Comparison of ENCODE assay signal across 17 cellular contexts in the genomic region with DNA sequence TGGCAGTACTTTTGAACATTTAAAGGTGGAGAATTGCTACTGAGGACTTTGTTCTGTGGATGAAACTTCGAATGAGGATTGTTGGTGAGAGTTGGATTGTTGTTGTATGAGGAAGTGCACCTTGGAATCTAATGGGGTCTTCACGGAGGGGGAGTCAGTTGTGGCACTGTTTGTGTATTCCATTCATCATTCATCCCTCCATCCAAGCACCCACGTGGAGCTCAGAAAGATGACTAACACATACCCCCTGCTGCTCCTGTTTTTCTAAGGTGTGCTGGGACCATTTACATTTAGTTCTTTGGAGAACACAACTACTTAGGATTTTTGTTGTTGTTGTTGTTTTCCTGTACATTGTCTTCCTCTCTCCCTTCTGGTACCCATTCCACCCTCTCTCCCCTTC.
DNase-seq lines count a peak whose midpoint lies in the region; ATAC-seq and TF ChIP-seq lines count a peak whose summit lies in the region.
"Had no signal": no experiment of that assay in that cellular context is flagged by ENCODE, and none has a peak within 500 bp of the region (broad histone marks: within the 10 kb centered on the region; RNA-seq: fewer than 3 reads in every experiment).

No MANE protein-coding gene starts in this region.

- H2BK12ac ChIP-seq in mesenchymal stem cell (ENCODE audit: low read length in 2 of 2), result no peak overlapping the region

- H4K91ac ChIP-seq in mesenchymal stem cell (ENCODE audit: low read length), result no peak overlapping the region

- H2AFZ ChIP-seq in mesenchymal stem cell (ENCODE audit: low read depth, low read length), result no peak overlapping the region

- H3K4me3 ChIP-seq in cardiac muscle cell (no peak overlapping the region), Panc1 (ENCODE audit: low read depth in 2 of 2, low read length in 2 of 2) (no peak overlapping the region), mesenchymal stem cell (ENCODE audit: insufficient read depth in 1 of 2, low read depth in 1 of 2, low read length in 2 of 2) (no peak overlapping the region)
- H3K4me3 ChIP-seq: SJSA1 had no signal

- no peak overlapping the region for H3K4ac ChIP-seq in mesenchymal stem cell (ENCODE audit: low read depth in 1 of 2, low read length in 2 of 2)

- H3K27me3 ChIP-seq in cardiac muscle cell, result no peaks in the 10 kb centered on the region
- H3K27me3 ChIP-seq in Panc1 (ENCODE audit: control insufficient read depth, insufficient read depth, low read length), result no peaks in the 10 kb centered on the region
- no peaks in the 10 kb centered on the region for H3K27me3 ChIP-seq in mesenchymal stem cell (ENCODE audit: control insufficient read depth in 1 of 2, insufficient read depth in 1 of 2, low read length in 2 of 2)
- H3K27me3 ChIP-seq: SJSA1 had no signal

- peak overlapping the region; percentile 44 for H2AK5ac ChIP-seq in mesenchymal stem cell (ENCODE audit: low read length, severe bottlenecking)

- H3K79me1 ChIP-seq in mesenchymal stem cell (replicated peaks; ENCODE audit: low read length, poor library complexity, severe bottlenecking), result peaks cover 39% of the 10 kb centered on the region

- H3K9me3 ChIP-seq in cardiac muscle cell (ENCODE audit: low read depth), result no peaks in the 10 kb centered on the region
- H3K9me3 ChIP-seq in Panc1 (ENCODE audit: control insufficient read depth, insufficient read depth, low read depth, low read length), result no peaks in the 10 kb centered on the region
- H3K9me3 ChIP-seq in mesenchymal stem cell (ENCODE audit: control insufficient read depth, low read length), result no peaks in the 10 kb centered on the region
- H3K9me3 ChIP-seq: SJSA1 had no signal

- no peak overlapping the region for H3K23ac ChIP-seq in mesenchymal stem cell (ENCODE audit: low read length in 2 of 2)

- no peak for DNase-seq in cardiac muscle cell (ENCODE audit: low read depth in 1 of 2, low spot score in 1 of 2)
- DNase-seq in cardiac septum (ENCODE audit: low spot score), result no peak
- DNase-seq in Panc1 (ENCODE audit: low read depth, low spot score), result no peak
- DNase-seq in mesenchymal stem cell, result no peak
- no peak for DNase-seq in NCI-H524 treated with DMSO at 0.1 percent for 48 hours (lab: John Stamatoyannopoulos, UW)
- DNase-seq in DMS153 (lab: John Stamatoyannopoulos, UW), result no peak
- DNase-seq: DMS 273 treated with DMSO at 0.1 percent for 48 hours, H7, NCI-H1417 treated with DMSO at 0.1 percent for 48 hours, NCI-H1930, NCI-H446, NCI-H748 treated with DMSO at 0.1 percent for 48 hours had no signal

- no peak overlapping the region for H3K4me2 ChIP-seq in mesenchymal stem cell (ENCODE audit: low read length, poor library complexity, severe bottlenecking)

- no peak overlapping the region for H3K18ac ChIP-seq in mesenchymal stem cell (ENCODE audit: low read depth in 1 of 2, low read length in 2 of 2)

- no peak overlapping the region for H4K8ac ChIP-seq in mesenchymal stem cell (ENCODE audit: low read length)

- WGBS in mesenchymal stem cell, result no CpG with 5 or more reads among the region's 3 CpGs

- ATAC-seq in Panc1 (peak; percentile 39; the same call in 1 of the 2 replicates), GM21526 (IDR thresholded peaks at IDR 0.05; ENCODE audit: low FRiP score, unreplicated experiment) (no peak), GM21619 (IDR thresholded peaks at IDR 0.05; ENCODE audit: unreplicated experiment) (no peak)

- in situ Hi-C loops in Panc1 (cut with HindIII; ENCODE audit: low pct_unique_long_range_greater_than_20kb, low sequenced_read_pairs), result no loop called here

- no peaks in the 10 kb centered on the region for H3K36me3 ChIP-seq in cardiac muscle cell
- no peaks in the 10 kb centered on the region for H3K36me3 ChIP-seq in Panc1 (ENCODE audit: control insufficient read depth, insufficient read depth, low read length)
- H3K36me3 ChIP-seq in mesenchymal stem cell (ENCODE audit: control insufficient read depth in 1 of 2, insufficient read depth in 2 of 2, low read depth in 1 of 2, low read length in 2 of 2), result no peaks in the 10 kb centered on the region
- H3K36me3 ChIP-seq: SJSA1 had no signal

- H2BK120ac ChIP-seq in mesenchymal stem cell (ENCODE audit: low read depth, low read length), result no peak overlapping the region

- no peak overlapping the region for H3K14ac ChIP-seq in mesenchymal stem cell (ENCODE audit: low read length in 2 of 2)

- TF ChIP-seq CTCF in cardiac muscle cell (IDR thresholded peaks at IDR 0.05; ENCODE audit: low read depth, low read length), result no peak
- TF ChIP-seq CTCF in Panc1 (IDR thresholded peaks at IDR 0.05), result no peak

- no peak overlapping the region for H2BK5ac ChIP-seq in mesenchymal stem cell (ENCODE audit: low read depth, low read length, poor library complexity, severe bottlenecking)

- POLR2A ChIA-PET in Panc1 (lab: Charles Lee), result no interaction called here

- no peak overlapping the region for H3K9ac ChIP-seq in mesenchymal stem cell (ENCODE audit: low read length)

- H3K4me1 ChIP-seq in cardiac muscle cell (ENCODE audit: low read depth) (peaks cover 30% of the 10 kb centered on the region), Panc1 (ENCODE audit: control insufficient read depth, insufficient read depth, low read length) (peaks cover 52% of the 10 kb centered on the region), mesenchymal stem cell (ENCODE audit: control insufficient read depth, insufficient read depth, low read depth, low read length) (peaks cover 21% of the 10 kb centered on the region)
- H3K4me1 ChIP-seq: SJSA1 had no signal

- intact Hi-C loops in cardiac septum (cut with DNase I), result no loop called here
- intact Hi-C loops in Panc1 (cut with micrococcal nuclease; ENCODE audit: unreplicated experiment), result loop anchor here (10.0 kb wide), 3 partner anchors 116 to 326 kb away; no protein-coding TSS in a partner anchor

- H2BK15ac ChIP-seq in mesenchymal stem cell (ENCODE audit: low read depth, poor library complexity, severe bottlenecking), result no peak overlapping the region

- H3K27ac ChIP-seq in cardiac muscle cell, result peak overlapping the region; percentile 79
- H3K27ac ChIP-seq in Panc1 (ENCODE audit: low read length), result no peak overlapping the region; the same call in 1 of the 2 replicates
- H3K27ac ChIP-seq in mesenchymal stem cell (ENCODE audit: low read length, poor library complexity, severe bottlenecking), result no peak overlapping the region
- H3K27ac ChIP-seq: 22Rv1, RWPE1, SJSA1 had no signal

- no TSS peak for BruUV-seq in Panc1 (replicated peaks; lab: Mats Ljungman, UMichigan)

- CTCF ChIA-PET in Panc1 (lab: Charles Lee), result interaction anchor here (0.6 kb wide), 1 partner anchor 127 kb away, joined by 3 read pairs; no protein-coding TSS in a partner anchor
